In the genomic region with DNA sequence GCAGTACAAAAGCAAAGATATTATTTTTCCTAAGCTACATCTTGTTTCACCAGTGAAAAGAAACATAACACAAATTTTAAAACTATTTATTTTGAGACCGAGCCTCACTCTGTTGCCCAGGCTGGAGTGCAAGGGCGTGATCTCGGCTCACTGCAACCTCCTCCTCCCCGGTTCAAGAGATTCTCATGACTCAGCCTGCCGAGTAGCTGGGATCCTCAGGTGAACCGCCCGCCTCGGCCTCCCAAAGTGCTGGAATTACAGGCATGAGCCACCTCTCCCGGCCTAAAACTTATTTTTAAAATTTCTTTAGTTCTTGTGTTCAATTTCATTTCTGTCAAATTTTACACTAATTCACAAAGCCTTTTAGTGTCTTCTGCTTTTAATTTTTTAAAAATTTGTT, we compare ENCODE assay signal across 1 cellular context.
TF ChIP-seq lines count a peak whose summit lies in the region.

No MANE protein-coding gene starts in this region.

TF ChIP-seq in HCT116, 20 proteins besides CTCF, POLR2A, EP300 and RAD21 (continued from another document):
- TF ChIP-seq, protein P1, sequence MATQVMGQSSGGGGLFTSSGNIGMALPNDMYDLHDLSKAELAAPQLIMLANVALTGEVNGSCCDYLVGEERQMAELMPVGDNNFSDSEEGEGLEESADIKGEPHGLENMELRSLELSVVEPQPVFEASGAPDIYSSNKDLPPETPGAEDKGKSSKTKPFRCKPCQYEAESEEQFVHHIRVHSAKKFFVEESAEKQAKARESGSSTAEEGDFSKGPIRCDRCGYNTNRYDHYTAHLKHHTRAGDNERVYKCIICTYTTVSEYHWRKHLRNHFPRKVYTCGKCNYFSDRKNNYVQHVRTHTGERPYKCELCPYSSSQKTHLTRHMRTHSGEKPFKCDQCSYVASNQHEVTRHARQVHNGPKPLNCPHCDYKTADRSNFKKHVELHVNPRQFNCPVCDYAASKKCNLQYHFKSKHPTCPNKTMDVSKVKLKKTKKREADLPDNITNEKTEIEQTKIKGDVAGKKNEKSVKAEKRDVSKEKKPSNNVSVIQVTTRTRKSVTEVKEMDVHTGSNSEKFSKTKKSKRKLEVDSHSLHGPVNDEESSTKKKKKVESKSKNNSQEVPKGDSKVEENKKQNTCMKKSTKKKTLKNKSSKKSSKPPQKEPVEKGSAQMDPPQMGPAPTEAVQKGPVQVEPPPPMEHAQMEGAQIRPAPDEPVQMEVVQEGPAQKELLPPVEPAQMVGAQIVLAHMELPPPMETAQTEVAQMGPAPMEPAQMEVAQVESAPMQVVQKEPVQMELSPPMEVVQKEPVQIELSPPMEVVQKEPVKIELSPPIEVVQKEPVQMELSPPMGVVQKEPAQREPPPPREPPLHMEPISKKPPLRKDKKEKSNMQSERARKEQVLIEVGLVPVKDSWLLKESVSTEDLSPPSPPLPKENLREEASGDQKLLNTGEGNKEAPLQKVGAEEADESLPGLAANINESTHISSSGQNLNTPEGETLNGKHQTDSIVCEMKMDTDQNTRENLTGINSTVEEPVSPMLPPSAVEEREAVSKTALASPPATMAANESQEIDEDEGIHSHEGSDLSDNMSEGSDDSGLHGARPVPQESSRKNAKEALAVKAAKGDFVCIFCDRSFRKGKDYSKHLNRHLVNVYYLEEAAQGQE (IDR thresholded peaks at IDR 0.05; ENCODE audit: low read depth) = no peak
- no peak for TF ChIP-seq SP1 (IDR thresholded peaks at IDR 0.05; ENCODE audit: low read depth)
- TF ChIP-seq, protein P2, sequence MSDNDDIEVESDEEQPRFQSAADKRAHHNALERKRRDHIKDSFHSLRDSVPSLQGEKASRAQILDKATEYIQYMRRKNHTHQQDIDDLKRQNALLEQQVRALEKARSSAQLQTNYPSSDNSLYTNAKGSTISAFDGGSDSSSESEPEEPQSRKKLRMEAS (IDR thresholded peaks at IDR 0.05) = no peak
- no peak for TF ChIP-seq JUND (IDR thresholded peaks at IDR 0.05)
- TF ChIP-seq EGR1 (IDR thresholded peaks at IDR 0.05; ENCODE audit: low read depth) = no peak
- no peak for TF ChIP-seq EZH2phosphoT487 (IDR thresholded peaks at IDR 0.05; ENCODE audit: borderline replicate concordance)
- no peak for TF ChIP-seq SIN3A (IDR thresholded peaks at IDR 0.05; ENCODE audit: low read depth)
- TF ChIP-seq, protein P3, sequence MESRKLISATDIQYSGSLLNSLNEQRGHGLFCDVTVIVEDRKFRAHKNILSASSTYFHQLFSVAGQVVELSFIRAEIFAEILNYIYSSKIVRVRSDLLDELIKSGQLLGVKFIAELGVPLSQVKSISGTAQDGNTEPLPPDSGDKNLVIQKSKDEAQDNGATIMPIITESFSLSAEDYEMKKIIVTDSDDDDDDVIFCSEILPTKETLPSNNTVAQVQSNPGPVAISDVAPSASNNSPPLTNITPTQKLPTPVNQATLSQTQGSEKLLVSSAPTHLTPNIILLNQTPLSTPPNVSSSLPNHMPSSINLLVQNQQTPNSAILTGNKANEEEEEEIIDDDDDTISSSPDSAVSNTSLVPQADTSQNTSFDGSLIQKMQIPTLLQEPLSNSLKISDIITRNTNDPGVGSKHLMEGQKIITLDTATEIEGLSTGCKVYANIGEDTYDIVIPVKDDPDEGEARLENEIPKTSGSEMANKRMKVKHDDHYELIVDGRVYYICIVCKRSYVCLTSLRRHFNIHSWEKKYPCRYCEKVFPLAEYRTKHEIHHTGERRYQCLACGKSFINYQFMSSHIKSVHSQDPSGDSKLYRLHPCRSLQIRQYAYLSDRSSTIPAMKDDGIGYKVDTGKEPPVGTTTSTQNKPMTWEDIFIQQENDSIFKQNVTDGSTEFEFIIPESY (IDR thresholded peaks at IDR 0.05; ENCODE audit: extremely low read depth, insufficient replicate concordance, low read length) = no peak
- TF ChIP-seq ZNF274 (IDR thresholded peaks at IDR 0.05; ENCODE audit: low read depth, low read length) = no peak
- TF ChIP-seq POLR2AphosphoS5 (IDR thresholded peaks at IDR 0.05; ENCODE audit: low read depth, low read length) = no peak
- no peak for TF ChIP-seq ZFX (IDR thresholded peaks at IDR 0.05)
- TF ChIP-seq SRF (IDR thresholded peaks at IDR 0.05; ENCODE audit: low read depth) = no peak
- TF ChIP-seq YY1 (IDR thresholded peaks at IDR 0.05; ENCODE audit: extremely low read depth, insufficient replicate concordance, low read depth, low read length) = no peak
- TF ChIP-seq, protein P4, sequence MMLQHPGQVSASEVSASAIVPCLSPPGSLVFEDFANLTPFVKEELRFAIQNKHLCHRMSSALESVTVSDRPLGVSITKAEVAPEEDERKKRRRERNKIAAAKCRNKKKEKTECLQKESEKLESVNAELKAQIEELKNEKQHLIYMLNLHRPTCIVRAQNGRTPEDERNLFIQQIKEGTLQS (IDR thresholded peaks at IDR 0.05) = no peak
- no peak for TF ChIP-seq ELF1 (IDR thresholded peaks at IDR 0.05; ENCODE audit: borderline replicate concordance, low read depth)
